In the genomic region with DNA sequence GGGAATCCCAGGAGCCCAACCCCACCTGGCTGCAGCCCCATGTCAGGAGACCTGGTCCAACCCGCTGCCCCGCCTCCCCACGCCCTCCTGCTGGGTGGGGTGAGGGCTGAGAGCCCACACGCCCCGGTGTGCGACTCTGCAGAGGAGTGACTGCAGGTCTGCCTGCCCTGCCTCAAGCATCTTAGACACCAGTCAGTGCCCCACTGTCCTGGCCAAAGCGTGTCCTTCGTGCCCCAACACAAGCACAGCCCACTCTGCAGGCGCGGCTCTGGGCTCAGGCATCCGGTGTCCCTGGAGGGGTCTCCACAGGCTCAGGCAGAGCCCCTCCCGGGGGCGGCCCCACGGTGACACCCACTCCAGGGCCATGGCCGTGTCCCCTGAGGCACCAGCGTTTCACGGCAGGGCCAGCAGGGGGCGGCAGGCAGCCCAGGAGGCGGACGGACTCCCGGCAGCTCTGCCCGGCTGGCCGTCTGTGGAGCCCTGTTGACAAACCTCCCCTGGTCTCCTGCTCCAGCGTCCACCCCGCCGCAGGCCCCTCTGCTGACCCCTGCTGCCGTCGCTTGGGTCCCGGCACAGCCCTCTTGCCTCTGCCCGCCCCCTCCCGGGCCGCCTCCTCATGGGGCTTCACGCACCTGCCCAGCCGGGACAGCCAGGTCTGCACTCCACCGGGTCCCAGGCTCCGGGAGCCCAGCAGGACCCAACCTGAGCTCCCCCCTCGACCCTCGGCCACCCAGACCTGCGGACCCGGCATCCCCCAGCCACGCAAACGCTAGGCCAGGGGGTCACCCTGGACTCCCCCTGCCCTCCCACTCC, we compare ENCODE assay signal across 8 cellular contexts. TPM values are rescaled to one million over a fixed set of nuclear protein-coding genes. Genes with fewer than 3 reads are reported as not detected.
DNase-seq lines count a peak whose midpoint lies in the region; ATAC-seq and TF ChIP-seq lines count a peak whose summit lies in the region.

No MANE protein-coding gene starts in this region.

- H3K36me3 Mint-ChIP-seq in activated CD4-positive, alpha-beta T cell treated with anti-CD3 and anti-CD28 coated beads, Interleukin-2, amount 10 ng/mL, durations not matched to agents 24 days and 14 days (ENCODE audit: low read depth), result no peaks in the 10 kb centered on the region

- H3K27me3 Mint-ChIP-seq in activated CD4-positive, alpha-beta T cell treated with anti-CD3 and anti-CD28 coated beads, Interleukin-2, amount 10 ng/mL, durations not matched to agents 24 days and 14 days, result peaks cover 5% of the 10 kb centered on the region

- H3K9me3 Mint-ChIP-seq in activated CD4-positive, alpha-beta T cell treated with anti-CD3 and anti-CD28 coated beads, Interleukin-2, amount 10 ng/mL, durations not matched to agents 24 days and 14 days, result no peaks in the 10 kb centered on the region

- DNase-seq in GM10248 (ENCODE audit: extremely low spot score) (peak; percentile 88), MV-4-11 (lab: John Stamatoyannopoulos, UW) (peak; percentile 35), dermis blood vessel endothelial cell (peak; percentile 76), lung microvascular endothelial cell (ENCODE audit: low read depth in 2 of 2) (peak; percentile 64 to 76)
- peak; percentile 95 for DNase-seq in activated CD4-positive, alpha-beta T cell treated with anti-CD3 and anti-CD28 coated beads, Interleukin-2, amount 10 ng/mL, durations not matched to agents 24 days and 14 days
- DNase-seq in stimulated activated CD8-positive, alpha-beta memory T cell treated with anti-CD3 and anti-CD28 coated beads, Interleukin-15, amount 100 ng/mL, for 1 hour (ENCODE audit: low read depth), result peak; percentile 54

- no peak overlapping the region for H3K27ac Mint-ChIP-seq in activated CD4-positive, alpha-beta T cell treated with anti-CD3 and anti-CD28 coated beads, Interleukin-2, amount 10 ng/mL, durations not matched to agents 24 days and 14 days

- peak; percentile 93 for TF ChIP-seq CTCF in GM10248 (IDR thresholded peaks at IDR 0.05; ENCODE audit: control extremely low read depth, extremely low read depth, low read depth, missing control alignments)

- POLR2A ChIA-PET in GM10248 (lab: Yijun Ruan, JAX), result no interaction called here

- H3K4me3 Mint-ChIP-seq in activated CD4-positive, alpha-beta T cell treated with anti-CD3 and anti-CD28 coated beads, Interleukin-2, amount 10 ng/mL, durations not matched to agents 24 days and 14 days, result peak overlapping the region; percentile 39

- CTCF ChIA-PET in GM10248 (lab: Yijun Ruan, JAX), result interaction anchor here (0.8 to 3.8 kb wide), 9 partner anchors 8 to 111 kb away, joined by 3 to 13 read pairs (median 4); a partner anchor contains a TSS

- intact Hi-C loops in activated CD4-positive, alpha-beta T cell treated with anti-CD3 and anti-CD28 coated beads, Interleukin-2, amount 10 ng/mL, durations not matched to agents 24 days and 14 days (cut with micrococcal nuclease), result no loop called here

- ATAC-seq in GM18520 (IDR thresholded peaks at IDR 0.05; ENCODE audit: unreplicated experiment) (no peak), HG03045 (IDR thresholded peaks at IDR 0.05; ENCODE audit: unreplicated experiment) (no peak)

- H3K4me1 Mint-ChIP-seq in activated CD4-positive, alpha-beta T cell treated with anti-CD3 and anti-CD28 coated beads, Interleukin-2, amount 10 ng/mL, durations not matched to agents 24 days and 14 days, result peaks cover 21% of the 10 kb centered on the region

RNA-seq across cellular contexts. Expression of a gene that starts 8.6 kb away (rescaled TPM):
- 269 and 278 TPM in 2 replicates for total RNA-seq in activated CD4-positive, alpha-beta T cell treated with anti-CD3 and anti-CD28 coated beads, Interleukin-2, amount 10 ng/mL, durations not matched to agents 24 days and 14 days
- total RNA-seq in dermis blood vessel endothelial cell (58.7 and 77.9 TPM in 2 replicates), lung microvascular endothelial cell (29.6 and 35.3 TPM in 2 replicates)

RNA-seq across cellular contexts. Expression of a gene that starts 32.6 kb away (rescaled TPM):
- total RNA-seq in activated CD4-positive, alpha-beta T cell treated with anti-CD3 and anti-CD28 coated beads, Interleukin-2, amount 10 ng/mL, durations not matched to agents 24 days and 14 days, result 0.30 TPM in 1 of 2 replicates, not detected in the other
- total RNA-seq in dermis blood vessel endothelial cell (1.3 and 1.4 TPM in 2 replicates), lung microvascular endothelial cell (1.2 and 1.3 TPM in 2 replicates)

RNA-seq across cellular contexts. Expression of a gene that starts 45.0 kb away (rescaled TPM):
- not detected in 2 replicates for total RNA-seq in activated CD4-positive, alpha-beta T cell treated with anti-CD3 and anti-CD28 coated beads, Interleukin-2, amount 10 ng/mL, durations not matched to agents 24 days and 14 days
- total RNA-seq in dermis blood vessel endothelial cell, result not detected in 2 replicates
- total RNA-seq in lung microvascular endothelial cell, result not detected in 2 replicates

RNA-seq across cellular contexts. Expression of a gene that starts 50.8 kb away (rescaled TPM):
- 81.5 and 88.2 TPM in 2 replicates for total RNA-seq in activated CD4-positive, alpha-beta T cell treated with anti-CD3 and anti-CD28 coated beads, Interleukin-2, amount 10 ng/mL, durations not matched to agents 24 days and 14 days
- total RNA-seq in dermis blood vessel endothelial cell (75.9 and 97.2 TPM in 2 replicates), lung microvascular endothelial cell (47.7 and 67.3 TPM in 2 replicates)

RNA-seq across cellular contexts. Expression of a gene that starts 50.9 kb away (rescaled TPM):
- total RNA-seq in activated CD4-positive, alpha-beta T cell treated with anti-CD3 and anti-CD28 coated beads, Interleukin-2, amount 10 ng/mL, durations not matched to agents 24 days and 14 days, result 23.3 and 23.9 TPM in 2 replicates
- total RNA-seq in dermis blood vessel endothelial cell (40.3 and 49.9 TPM in 2 replicates), lung microvascular endothelial cell (19.2 and 31.7 TPM in 2 replicates)

Comparison
In these comparisons a context has a peak if more than half of its experiments do, and no peak if none do; other contexts are left out.
1. DNase-seq: peak in every context shown above with its lines; median percentile 95 in activated CD4-positive, alpha-beta T cell treated with anti-CD3 and anti-CD28 coated beads, Interleukin-2, amount 10 ng/mL, durations not matched to agents 24 days and 14 days; 88 in GM10248; 76 in dermis blood vessel endothelial cell; 70 in lung microvascular endothelial cell; 54 in stimulated activated CD8-positive, alpha-beta memory T cell treated with anti-CD3 and anti-CD28 coated beads, Interleukin-15, amount 100 ng/mL, for 1 hour; 35 in MV-4-11.